11 cellular contexts compared by ENCODE assay signal in the genomic region with DNA sequence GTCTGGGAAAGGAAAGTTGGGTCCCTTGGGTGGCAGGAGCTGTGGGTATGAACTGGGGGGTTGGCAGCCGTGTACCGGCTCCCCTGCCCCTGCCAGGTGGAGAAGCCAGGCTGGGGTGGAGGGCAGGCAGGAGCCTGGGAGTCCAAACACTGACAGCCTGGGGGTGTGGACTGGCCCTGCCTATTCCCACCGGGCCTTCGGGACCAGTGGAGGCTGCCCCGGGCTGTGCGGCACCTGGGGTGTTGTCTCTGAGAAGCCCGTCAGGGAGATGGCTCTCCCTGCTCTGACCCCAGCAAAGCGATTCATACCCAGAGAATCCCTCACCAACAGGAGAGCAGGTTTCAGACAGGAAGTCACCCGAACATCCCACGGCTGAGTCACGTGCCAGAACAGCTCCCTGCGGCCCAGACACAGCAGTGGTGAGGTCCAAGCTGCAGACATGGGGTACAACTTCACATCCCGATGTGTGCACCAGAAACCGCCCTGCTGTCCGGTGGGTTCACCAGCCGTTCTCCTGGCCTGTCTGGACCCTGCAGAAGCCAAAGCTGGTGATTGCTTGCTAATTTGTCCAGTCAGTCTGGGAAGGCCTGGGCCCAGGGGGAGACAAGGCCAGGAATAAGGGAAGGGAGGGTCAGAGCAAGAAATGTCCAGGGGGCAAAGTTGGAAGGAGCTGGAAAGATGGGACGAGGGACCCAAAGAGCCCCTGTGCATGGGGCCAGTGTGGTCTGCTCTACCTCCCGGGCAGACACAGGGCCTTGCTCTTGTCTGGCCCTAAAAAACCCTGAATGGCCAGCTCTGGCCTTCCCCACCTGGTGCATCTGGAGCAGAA. TPM values are rescaled to one million over a fixed set of nuclear protein-coding genes. Genes with fewer than 3 reads are reported as not detected.
DNase-seq lines count a peak whose midpoint lies in the region; ATAC-seq and FAIRE-seq lines count a peak whose summit lies in the region.
"Had no signal": no experiment of that assay in that cellular context is flagged by ENCODE, and none has a peak within 500 bp of the region (broad histone marks: within the 10 kb centered on the region; RNA-seq: fewer than 3 reads in every experiment).

No MANE protein-coding gene starts in this region.

- ATAC-seq in HG02763 (IDR thresholded peaks at IDR 0.05; ENCODE audit: unreplicated experiment) (no peak), GM18868 (IDR thresholded peaks at IDR 0.05; ENCODE audit: unreplicated experiment) (no peak)
- ATAC-seq: mucosa of descending colon had no signal

- no peaks in the 10 kb centered on the region for H3K27me3 Mint-ChIP-seq in activated naive CD8-positive, alpha-beta T cell

- FAIRE-seq in RCC 7860 (lab: Jason Lieb, UNC), result no peak
- FAIRE-seq in small intestine (lab: Jason Lieb, UNC), result no peak

- peaks cover 68% of the 10 kb centered on the region for H3K4me1 Mint-ChIP-seq in activated naive CD8-positive, alpha-beta T cell (ENCODE audit: low read depth)

- peak overlapping the region; percentile 42 to 91 for H3K27ac ChIP-seq in small intestine (ENCODE audit: low read depth in 1 of 2, low read length in 1 of 2)
- H3K27ac ChIP-seq: cardiac muscle cell had no signal

- H3K9me3 Mint-ChIP-seq in activated naive CD8-positive, alpha-beta T cell (ENCODE audit: low read depth), result no peaks in the 10 kb centered on the region

- no peaks in the 10 kb centered on the region for H3K9me3 ChIP-seq in small intestine (ENCODE audit: control insufficient read depth, low read depth)
- H3K9me3 ChIP-seq: mucosa of descending colon had no signal

- peak; percentile 24 for DNase-seq in GDM1 (lab: John Stamatoyannopoulos, UW)
- peak; percentile 36 for DNase-seq in RCC 7860 (ENCODE audit: low spot score)
- DNase-seq in small intestine, result peak; percentile 29
- no peak for DNase-seq in foreskin melanocyte
- DNase-seq in C1 segment of cervical spinal cord (lab: John Stamatoyannopoulos, UW), result no peak
- DNase-seq: NCI-H1694 treated with DMSO at 0.1 percent for 48 hours had no signal

- WGBS in small intestine, 3 donors, result 69 to 78% (median 69%) methylated on average over 18 of the region's 18 CpGs

- no peak overlapping the region for H3K4me3 ChIP-seq in small intestine (ENCODE audit: low read depth in 1 of 2, low read length in 2 of 2)
- H3K4me3 ChIP-seq: cardiac muscle cell, mucosa of descending colon had no signal

- peak overlapping the region; percentile 94 for H3K27ac Mint-ChIP-seq in activated naive CD8-positive, alpha-beta T cell

- no peaks in the 10 kb centered on the region for H3K4me1 ChIP-seq in small intestine (ENCODE audit: control insufficient read depth in 2 of 2, insufficient read depth in 1 of 2, low read depth in 1 of 2, low read length in 1 of 2)

- H3K27me3 ChIP-seq in small intestine (ENCODE audit: control insufficient read depth in 2 of 2, insufficient read depth in 2 of 2, low read length in 2 of 2), result no peaks in the 10 kb centered on the region
- H3K27me3 ChIP-seq: cardiac muscle cell had no signal

- H3K36me3 ChIP-seq in small intestine (ENCODE audit: control insufficient read depth in 2 of 2, insufficient read depth in 2 of 2, low read length in 2 of 2), result no peaks in the 10 kb centered on the region
- H3K36me3 ChIP-seq: cardiac muscle cell had no signal

- H3K36me3 Mint-ChIP-seq in activated naive CD8-positive, alpha-beta T cell, result no peaks in the 10 kb centered on the region

- peak overlapping the region; percentile 78 for H3K4me3 Mint-ChIP-seq in activated naive CD8-positive, alpha-beta T cell

RNA-seq across cellular contexts. Expression of gene GPR132, which starts 2.1 kb away (rescaled TPM):
- polyA plus RNA-seq in small intestine, result 1 to 10 TPM in 1 of 3 donors, under 1 TPM in 1, not detected in 1; 0.81 to 1.1 TPM

RNA-seq across cellular contexts. Expression of gene CDCA4, which starts 46.5 kb away (rescaled TPM):
- 10 to 100 TPM in 1 of 3 donors, 1 to 10 TPM in 2; 2.7 to 10.9 (median 2.9) TPM for polyA plus RNA-seq in small intestine

Comparison
In these comparisons a context has a peak if more than half of its experiments do, and no peak if none do; other contexts are left out.
1. DNase-seq: peak in GDM1 (single experiment), RCC 7860 (single experiment) and small intestine (single experiment); none in foreskin melanocyte (single experiment) and C1 segment of cervical spinal cord (0 of 14).